Comparison of ENCODE assay signal across 26 cellular contexts in the genomic region with DNA sequence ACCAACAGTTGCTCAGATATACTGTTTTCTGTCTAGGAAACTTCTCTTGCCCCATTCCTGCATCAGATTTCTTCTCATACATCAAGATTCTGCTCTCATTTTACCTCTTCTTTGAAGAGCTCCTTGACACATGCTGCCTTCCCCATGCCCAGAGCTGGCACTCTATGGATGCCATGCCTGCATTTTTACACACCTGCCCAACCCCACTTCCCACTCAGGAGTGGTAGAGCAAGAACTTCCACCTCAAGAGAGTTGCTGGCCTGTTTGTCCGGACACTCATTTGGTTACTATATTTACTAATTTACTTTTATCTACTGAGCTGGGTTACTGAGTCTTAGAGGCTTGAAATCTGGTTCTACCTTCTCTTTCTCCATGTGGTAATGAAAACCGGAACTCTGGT.
"Had no signal": no experiment of that assay in that cellular context is flagged by ENCODE, and none has a peak within 500 bp of the region (broad histone marks: within the 10 kb centered on the region; RNA-seq: fewer than 3 reads in every experiment).

No MANE protein-coding gene starts in this region.

- ATAC-seq: activated CD4-positive, CD25-positive, alpha-beta regulatory T cell treated with anti-CD3 and anti-CD28 coated beads, Interleukin-2, amount 50 U/mL, for 24 hours; activated CD8-positive, alpha-beta T cell treated with anti-CD3 and anti-CD28 coated beads, Interleukin-2, amount 10 ng/mL, durations not matched to agents 7 days and 5 days; activated naive CD8-positive, alpha-beta T cell treated with anti-CD3 and anti-CD28 coated beads, Interleukin-2, amount 50 U/mL, for 24 hours; body of pancreas had no signal

- H3K27me3 ChIP-seq: ascending aorta, body of pancreas, Peyer's patch, SJCRH30 had no signal

- H3K4me1 ChIP-seq: ascending aorta, body of pancreas had no signal

- H3K9me3 ChIP-seq: ascending aorta, body of pancreas, Peyer's patch, SJCRH30, SK-N-SH had no signal

- H3K27ac ChIP-seq: ascending aorta, body of pancreas, RWPE1, SJCRH30 had no signal

- DNase-seq: activated CD4-positive, alpha-beta T cell treated with anti-CD3 and anti-CD28 coated beads for 4 hours; activated CD8-positive, alpha-beta memory T cell treated with anti-CD3 and anti-CD28 coated beads, Interleukin-2, amount 50 U/mL, for 48 hours; activated CD8-positive, alpha-beta T cell treated with anti-CD3 and anti-CD28 coated beads, Interleukin-2, amount 10 ng/mL, durations not matched to agents 7 days and 5 days; activated naive CD4-positive, alpha-beta T cell treated with anti-CD3 and anti-CD28 coated beads, Interleukin-2, amount 50 U/mL, for 16 hours; activated naive CD8-positive, alpha-beta T cell treated with anti-CD3 and anti-CD28 coated beads, Interleukin-2, amount 50 U/mL, for 24 hours; activated T-cell treated with anti-CD3 and anti-CD28 coated beads, Interleukin-2, amount 50 U/mL, for 1 hour; amniotic stem cell; body of pancreas; central memory CD4-positive, alpha-beta T cell; KG1; NCI-H1092 treated with DMSO at 0.1 percent for 48 hours; NCI-H1417 treated with DMSO at 0.1 percent for 48 hours; NCI-H1694 treated with DMSO at 0.1 percent for 48 hours; NCI-H2029 treated with DMSO at 0.1 percent for 48 hours; NCI-H345; NCI-H510A; NK-92 treated with Interleukin-12 subunit alpha and Interleukin-12 subunit beta, amount 100 ng/mL, for 24 hours; OCI-M1; Peyer's patch; Right ventricle myocardium superior; SJCRH30; SK-N-SH; SW 1271 had no signal

- H3K36me3 ChIP-seq: ascending aorta, Peyer's patch, SJCRH30 had no signal

- H3K27ac Mint-ChIP-seq: activated CD8-positive, alpha-beta T cell treated with anti-CD3 and anti-CD28 coated beads, Interleukin-2, amount 10 ng/mL, durations not matched to agents 7 days and 5 days; activated naive CD8-positive, alpha-beta T cell treated with anti-CD3 and anti-CD28 coated beads, Interleukin-2, amount 50 U/mL, for 24 hours had no signal

- H3K4me3 Mint-ChIP-seq: activated CD8-positive, alpha-beta T cell treated with anti-CD3 and anti-CD28 coated beads, Interleukin-2, amount 10 ng/mL, durations not matched to agents 7 days and 5 days; activated naive CD8-positive, alpha-beta T cell treated with anti-CD3 and anti-CD28 coated beads, Interleukin-2, amount 50 U/mL, for 24 hours had no signal

- H3K9me3 Mint-ChIP-seq: activated naive CD8-positive, alpha-beta T cell treated with anti-CD3 and anti-CD28 coated beads, Interleukin-2, amount 50 U/mL, for 24 hours had no signal

- H3K4me3 ChIP-seq: ascending aorta, body of pancreas, Peyer's patch, SJCRH30 had no signal

- H3K27me3 Mint-ChIP-seq: activated naive CD8-positive, alpha-beta T cell treated with anti-CD3 and anti-CD28 coated beads, Interleukin-2, amount 50 U/mL, for 24 hours had no signal
